In genomic region chr3:148008591-148008990, GRCh38 we compare ENCODE assay signal across 15 cellular contexts.
DNase-seq lines count a peak whose midpoint lies in the region; TF ChIP-seq lines count a peak whose summit lies in the region.
"Had no signal": no experiment of that assay in that cellular context is flagged by ENCODE, and none has a peak within 500 bp of the region (broad histone marks: within the 10 kb centered on the region; RNA-seq: fewer than 3 reads in every experiment).

No MANE protein-coding gene starts in this region.

- H3K27ac ChIP-seq in mesendoderm (ENCODE audit: low read depth, low read length) (no peak overlapping the region), prostate gland (no peak overlapping the region)
- H3K27ac ChIP-seq: BLaER1 treated with 17β-estradiol and CSF1 and Interleukin-3, amounts not matched to agents 10 nM and 100 nM had no signal

- no peak overlapping the region for H3K4me2 ChIP-seq in mesendoderm (ENCODE audit: low read length)
- H3K4me2 ChIP-seq: BLaER1 treated with 17β-estradiol and CSF1 and Interleukin-3, amounts not matched to agents 10 nM and 100 nM had no signal

- no peak overlapping the region for H2AK5ac ChIP-seq in mesendoderm (ENCODE audit: low read length)

- H3K9ac ChIP-seq in mesendoderm (ENCODE audit: low read length): no peak overlapping the region
- H3K9ac ChIP-seq: BLaER1 treated with 17β-estradiol and CSF1 and Interleukin-3, amounts not matched to agents 10 nM and 100 nM had no signal

- H3K23ac ChIP-seq in mesendoderm (ENCODE audit: low read length): no peak overlapping the region

- H3K4me1 ChIP-seq in mesendoderm (ENCODE audit: control insufficient read depth, low read depth, low read length) (no peaks in the 10 kb centered on the region), prostate gland (replicated peaks) (no peaks in the 10 kb centered on the region)

- H3K36me3 ChIP-seq in mesendoderm (ENCODE audit: control insufficient read depth, insufficient read depth, low read length) (no peaks in the 10 kb centered on the region), prostate gland (no peaks in the 10 kb centered on the region)
- H3K36me3 ChIP-seq: BLaER1 treated with 17β-estradiol and CSF1 and Interleukin-3, amounts not matched to agents 10 nM and 100 nM had no signal

- H4K5ac ChIP-seq in mesendoderm (ENCODE audit: low read length): no peak overlapping the region

- TF ChIP-seq CTCF in astrocyte of the spinal cord (IDR thresholded peaks at IDR 0.05; ENCODE audit: low read depth, low read length) (no peak), choroid plexus epithelial cell (conservative IDR thresholded peaks at IDR 0.05; ENCODE audit: low read depth, low read length) (no peak), prostate gland (IDR thresholded peaks at IDR 0.05) (no peak)

- H4K8ac ChIP-seq in mesendoderm (ENCODE audit: low read depth, low read length): no peak overlapping the region

- TF ChIP-seq POLR2A in prostate gland (IDR thresholded peaks at IDR 0.05): no peak

- no peak overlapping the region for H2BK120ac ChIP-seq in mesendoderm (ENCODE audit: low read depth, low read length)

- H2BK15ac ChIP-seq in mesendoderm (replicated peaks; ENCODE audit: low read depth): no peak overlapping the region

- H3K79me2 ChIP-seq in mesendoderm (ENCODE audit: control insufficient read depth, insufficient read depth, low read length): no peaks in the 10 kb centered on the region

- H3K18ac ChIP-seq in mesendoderm (ENCODE audit: low read length): no peak overlapping the region

- no peak overlapping the region for H3K56ac ChIP-seq in mesendoderm (ENCODE audit: low read length)

- H2BK5ac ChIP-seq in mesendoderm (ENCODE audit: low read length): no peak overlapping the region

- in situ Hi-C loops in astrocyte of the spinal cord (cut with HindIII; ENCODE audit: low sequenced_read_pairs): no loop called here

- intact Hi-C loops in prostate gland (cut with DNase I): no loop called here

- no peaks in the 10 kb centered on the region for H3K79me1 ChIP-seq in mesendoderm (ENCODE audit: low read length)

- no peak overlapping the region for H3K4me3 ChIP-seq in astrocyte of the spinal cord (ENCODE audit: low read depth, low read length)
- no peak overlapping the region for H3K4me3 ChIP-seq in choroid plexus epithelial cell (ENCODE audit: low read depth, low read length)
- H3K4me3 ChIP-seq in mesendoderm (ENCODE audit: low read length): no peak overlapping the region
- no peak overlapping the region for H3K4me3 ChIP-seq in prostate gland
- H3K4me3 ChIP-seq: BLaER1 treated with 17β-estradiol and CSF1 and Interleukin-3, amounts not matched to agents 10 nM and 100 nM had no signal

- no peaks in the 10 kb centered on the region for H3K9me3 ChIP-seq in prostate gland
- H3K9me3 ChIP-seq: BLaER1 treated with 17β-estradiol and CSF1 and Interleukin-3, amounts not matched to agents 10 nM and 100 nM had no signal

- WGBS in mesendoderm (ENCODE audit: extremely low coverage, insufficient coverage, low lambda C conversion rate): no CpG with 5 or more reads among the region's 1 CpG
- 83% methylated on average over 1 of the region's 1 CpG for WGBS in prostate gland

- DNase-seq in astrocyte of the spinal cord (ENCODE audit: low read depth, low spot score) (peak; percentile 64), choroid plexus epithelial cell (ENCODE audit: low read depth) (peak; percentile 62), mesendoderm (peak; percentile 75), prostate gland (ENCODE audit: low spot score) (no peak), UCSD-AML1 (lab: John Stamatoyannopoulos, UW; ENCODE audit: unreplicated experiment) (no peak), SIG-M5 (lab: John Stamatoyannopoulos, UW) (no peak), DMS153 treated with DMSO at 0.1 percent for 48 hours (lab: John Stamatoyannopoulos, UW; ENCODE audit: unreplicated experiment) (no peak)
- DNase-seq: CD8-positive, alpha-beta T cell; COR-L47; DMS 273 treated with DMSO at 0.1 percent for 48 hours; GDM1; GOT3; H7; HFFc6 had no signal

- H3K27me3 ChIP-seq in mesendoderm (ENCODE audit: insufficient read depth, low read length, poor library complexity) (no peaks in the 10 kb centered on the region), prostate gland (replicated peaks; ENCODE audit: insufficient read depth) (no peaks in the 10 kb centered on the region)
- H3K27me3 ChIP-seq: BLaER1 treated with 17β-estradiol and CSF1 and Interleukin-3, amounts not matched to agents 10 nM and 100 nM had no signal

- no peak overlapping the region for H3K4ac ChIP-seq in mesendoderm (ENCODE audit: low read depth, low read length)

Comparison
In these comparisons a context has a peak if more than half of its experiments do, and no peak if none do; other contexts are left out.
1. DNase-seq: peak in astrocyte of the spinal cord (single experiment), choroid plexus epithelial cell (single experiment) and mesendoderm (single experiment); none in prostate gland (single experiment), UCSD-AML1 (single experiment), SIG-M5 (single experiment) and DMS153 treated with DMSO at 0.1 percent for 48 hours (single experiment).